24 cellular contexts compared by ENCODE assay signal in the genomic region with DNA sequence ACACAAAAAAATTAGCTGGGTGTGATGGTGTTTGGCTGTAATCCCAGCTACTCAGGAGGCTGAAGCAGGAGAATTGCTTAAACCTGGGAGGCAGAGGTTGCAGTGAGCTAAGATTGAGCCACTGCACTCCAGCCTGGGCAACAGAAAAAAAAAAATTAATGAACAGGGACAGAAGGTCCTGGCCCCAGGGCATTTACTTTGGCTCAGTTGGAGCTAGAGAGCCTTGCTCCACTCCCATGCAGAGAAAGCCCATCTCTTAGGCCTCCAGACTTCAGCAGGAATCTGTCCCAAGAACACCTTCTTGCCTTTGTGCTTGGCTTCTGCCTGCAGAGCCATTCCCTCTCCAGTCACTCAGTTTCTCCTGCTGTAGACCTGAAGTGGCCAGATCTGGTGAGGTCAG.
"Had no signal": no experiment of that assay in that cellular context is flagged by ENCODE, and none has a peak within 500 bp of the region (broad histone marks: within the 10 kb centered on the region; RNA-seq: fewer than 3 reads in every experiment).

No MANE protein-coding gene starts in this region.

- H3K4me3 ChIP-seq: lower lobe of right lung, pancreas, psoas muscle, right lobe of liver, smooth muscle cell, stomach, testis, tibial artery, upper lobe of right lung had no signal

- H3K36me3 Mint-ChIP-seq: mesothelial cell of epicardium; naive B cell; natural killer cell; stimulated activated memory B cell treated with anti-CD40 and anti-IgM and Interleukin-4, amounts not matched to agents 10 μg/mL and 1 μg/mL and 100 μg/mL, for 72 hours had no signal

- H3K27ac ChIP-seq: lower lobe of right lung, pancreas, psoas muscle, right lobe of liver, stomach, testis, tibial artery, upper lobe of right lung had no signal

- H3K9me3 ChIP-seq: lower lobe of right lung, pancreas, psoas muscle, right lobe of liver, stomach, testis, tibial artery, upper lobe of right lung had no signal

- H3K4me1 Mint-ChIP-seq: mesothelial cell of epicardium; naive B cell; natural killer cell; stimulated activated memory B cell treated with anti-CD40 and anti-IgM and Interleukin-4, amounts not matched to agents 10 μg/mL and 1 μg/mL and 100 μg/mL, for 72 hours had no signal

- H3K4me3 Mint-ChIP-seq: mesothelial cell of epicardium; naive B cell; natural killer cell; nephron progenitor cell; stimulated activated memory B cell treated with anti-CD40 and anti-IgM and Interleukin-4, amounts not matched to agents 10 μg/mL and 1 μg/mL and 100 μg/mL, for 72 hours had no signal

- H3K27me3 ChIP-seq: pancreas, right lobe of liver, stomach, testis, tibial artery, upper lobe of right lung had no signal

- H3K36me3 ChIP-seq: pancreas, right lobe of liver had no signal

- H3K4me1 ChIP-seq: lower lobe of right lung, pancreas, psoas muscle, right lobe of liver, testis, upper lobe of right lung had no signal

- H3K9me3 Mint-ChIP-seq: mesothelial cell of epicardium; natural killer cell; stimulated activated memory B cell treated with anti-CD40 and anti-IgM and Interleukin-4, amounts not matched to agents 10 μg/mL and 1 μg/mL and 100 μg/mL, for 72 hours had no signal

- H3K27ac Mint-ChIP-seq: mesothelial cell of epicardium; naive B cell; natural killer cell; stimulated activated memory B cell treated with anti-CD40 and anti-IgM and Interleukin-4, amounts not matched to agents 10 μg/mL and 1 μg/mL and 100 μg/mL, for 72 hours had no signal

- DNase-seq: hippocampal formation; kidney glomerular epithelial cell; left cardiac atrium; lower lobe of right lung; mesendoderm; naive B cell; natural killer cell; nephron progenitor cell; pancreas; psoas muscle; stimulated activated CD4-positive, alpha-beta T cell treated with anti-CD3 and anti-CD28 coated beads, Interleukin-1b, Interleukin-23, amount 100 ng/mL, for 48 hours; stimulated activated CD4-positive, alpha-beta T cell treated with anti-CD3 and anti-CD28 coated beads, Interleukin-2, amount 100 ng/mL, for 48 hours; stimulated activated CD4-positive, alpha-beta T cell treated with anti-CD3 and anti-CD28 coated beads, Interleukin-4, amount 100 ng/mL, for 4 hours; stimulated activated CD8-positive, alpha-beta memory T cell treated with anti-CD3 and anti-CD28 coated beads, Interleukin-4, amount 100 ng/mL, for 48 hours; stimulated activated naive CD8-positive, alpha-beta T cell treated with anti-CD3 and anti-CD28 coated beads, Interleukin-15, Interleukin-2, amounts not matched to agents 100 U/mL and 50 U/mL, for 24 hours; stomach; testis; tibial artery; trophoblast cell; upper lobe of right lung had no signal
